8 cellular contexts compared by ENCODE assay signal in genomic region chr2:88016948-88017779, GRCh38. TPM values are rescaled to one million over a fixed set of nuclear protein-coding genes. Genes with fewer than 3 reads are reported as not detected.
DNase-seq lines count a peak whose midpoint lies in the region; ATAC-seq and TF ChIP-seq lines count a peak whose summit lies in the region.

No MANE protein-coding gene starts in this region.

- ATAC-seq in GM21619 (IDR thresholded peaks at IDR 0.05; ENCODE audit: unreplicated experiment) (peak; percentile 57), memory B cell (ENCODE audit: low read depth) (peak; percentile 53)

- no peaks in the 10 kb centered on the region for H3K9me3 Mint-ChIP-seq in dendritic cell treated with granulocyte-macrophage colony-stimulating factor and Interleukin-4, amounts not matched to agents 40 ng/mL and 50 ng/mL, for 4 days
- no peaks in the 10 kb centered on the region for H3K9me3 Mint-ChIP-seq in memory B cell

- peak overlapping the region; percentile 61 to 85 (median 82) for H3K27ac ChIP-seq in transverse colon

- in situ Hi-C loops in transverse colon (cut with MboI; ENCODE audit: low pct_ligation_motif_present in 1 of 4, low pct_unique_long_range_greater_than_20kb in 1 of 4, low sequenced_read_pairs in 3 of 4), result no loop called here

- WGBS in transverse colon (ENCODE audit: low coverage in 1 of 2), 2 donors, result 18 to 37% methylated on average over 7 to 47 of the region's 47 CpGs

- H3K4me1 ChIP-seq in transverse colon, result peaks cover 0 to 8% (median 6%) of the 10 kb centered on the region in 4 donors

- H3K36me3 ChIP-seq in transverse colon, result no peaks in the 10 kb centered on the region

- H3K4me1 Mint-ChIP-seq in dendritic cell treated with granulocyte-macrophage colony-stimulating factor and Interleukin-4, amounts not matched to agents 40 ng/mL and 50 ng/mL, for 4 days (ENCODE audit: low read depth), result peaks cover 39% of the 10 kb centered on the region
- H3K4me1 Mint-ChIP-seq in memory B cell, result peaks cover 18% of the 10 kb centered on the region

- peaks cover 1% of the 10 kb centered on the region for H3K27me3 Mint-ChIP-seq in dendritic cell treated with granulocyte-macrophage colony-stimulating factor and Interleukin-4, amounts not matched to agents 40 ng/mL and 50 ng/mL, for 4 days
- no peaks in the 10 kb centered on the region for H3K27me3 Mint-ChIP-seq in memory B cell

- H3K27ac Mint-ChIP-seq in dendritic cell treated with granulocyte-macrophage colony-stimulating factor and Interleukin-4, amounts not matched to agents 40 ng/mL and 50 ng/mL, for 4 days, result peak overlapping the region; percentile 93
- peak overlapping the region; percentile 100 for H3K27ac Mint-ChIP-seq in memory B cell

- TF ChIP-seq CTCF in GM12865 (IDR thresholded peaks at IDR 0.05; ENCODE audit: insufficient read depth, low read depth, low read length, missing control alignments) (no peak), transverse colon (IDR thresholded peaks at IDR 0.05) (no peak)

- TF ChIP-seq EP300 in transverse colon (IDR thresholded peaks at IDR 0.05; ENCODE audit: low read depth), result no peak

- intact Hi-C loops in dendritic cell treated with granulocyte-macrophage colony-stimulating factor and Interleukin-4, amounts not matched to agents 40 ng/mL and 50 ng/mL, for 4 days (cut with micrococcal nuclease), result loop anchor here (1.0 kb wide), 1 partner anchor 38 kb away; the partner anchor contains the start of gene KRCC1
- intact Hi-C loops in transverse colon (cut with DNase I; ENCODE audit: low total_unique reads), result no loop called here

- H3K9me3 ChIP-seq in transverse colon, result no peaks in the 10 kb centered on the region

- H3K4me3 Mint-ChIP-seq in dendritic cell treated with granulocyte-macrophage colony-stimulating factor and Interleukin-4, amounts not matched to agents 40 ng/mL and 50 ng/mL, for 4 days, result peak overlapping the region; percentile 87
- H3K4me3 Mint-ChIP-seq in memory B cell, result peak overlapping the region; percentile 98

- peak; percentile 78 for DNase-seq in GM12865 (ENCODE audit: low read depth)
- peak; percentile 76 for DNase-seq in HuH-7 (ENCODE audit: low spot score)
- DNase-seq in RPMI8226, result peak; percentile 58
- DNase-seq in memory B cell (ENCODE audit: low spot score in 2 of 2), result no peak
- peak; percentile 68 for DNase-seq in transverse colon
- DNase-seq in hepatic stellate cell (ENCODE audit: low spot score), result no peak

- H3K36me3 Mint-ChIP-seq in dendritic cell treated with granulocyte-macrophage colony-stimulating factor and Interleukin-4, amounts not matched to agents 40 ng/mL and 50 ng/mL, for 4 days (ENCODE audit: low read depth), result peaks cover 6% of the 10 kb centered on the region
- H3K36me3 Mint-ChIP-seq in memory B cell, result peaks cover 5% of the 10 kb centered on the region

- no peak for TF ChIP-seq POLR2A in transverse colon (IDR thresholded peaks at IDR 0.05)

- no peaks in the 10 kb centered on the region for H3K27me3 ChIP-seq in transverse colon

- peak overlapping the region; percentile 79 for H3K4me3 ChIP-seq in GM12865 (ENCODE audit: low read depth, low read length)
- H3K4me3 ChIP-seq in transverse colon, result peak overlapping the region; percentile 46 to 61 (median 54)

RNA-seq across cellular contexts. Expression of gene RNU2-63P, which starts 0.8 kb away (rescaled TPM):
- not detected for total RNA-seq in transverse colon

RNA-seq across cellular contexts. Expression of gene KRCC1, which starts 38.4 kb away (rescaled TPM):
- total RNA-seq in transverse colon, result 10 to 100 TPM; 12.3 to 40.6 (median 27.6) TPM

RNA-seq across cellular contexts. Expression of gene SMYD1, which starts 50.5 kb away (rescaled TPM):
- total RNA-seq in transverse colon, result 10 to 100 TPM in 1 of 4 donors, 1 to 10 TPM in 3; 1.6 to 48.6 (median 3.2) TPM

Comparison
In these comparisons a context has a peak if more than half of its experiments do, and no peak if none do; other contexts are left out.
1. DNase-seq: peak in GM12865 (single experiment), HuH-7 (single experiment), RPMI8226 (single experiment) and transverse colon (single experiment); none in memory B cell (0 of 2) and hepatic stellate cell (single experiment).